ENCODE assay signal across 9 cellular contexts in the genomic region with DNA sequence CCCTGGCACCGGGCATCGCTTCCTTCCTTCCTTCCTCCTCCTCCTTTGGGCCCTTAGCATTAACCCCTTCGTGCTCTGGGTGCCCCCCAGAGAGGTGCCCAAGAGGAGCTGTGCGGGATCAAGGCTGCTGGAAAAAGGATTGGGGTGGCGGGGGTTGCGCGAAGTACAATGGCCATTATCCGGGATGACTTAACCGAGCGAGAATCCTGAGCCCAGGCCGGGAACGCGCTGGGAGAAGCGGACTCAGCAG. TPM values are rescaled to one million over a fixed set of nuclear protein-coding genes. Genes with fewer than 3 reads are reported as not detected.
A peak's percentile ranks its signal among the peaks of the same experiment; 100 is the strongest.
DNase-seq lines count a peak whose midpoint lies in the region; ATAC-seq and TF ChIP-seq lines count a peak whose summit lies in the region.
"Had no signal": no experiment of that assay in that cellular context is flagged by ENCODE, and none has a peak within 500 bp of the region (broad histone marks: within the 10 kb centered on the region; RNA-seq: fewer than 3 reads in every experiment).

No MANE protein-coding gene starts in this region.

- no peak overlapping the region for H3K27ac Mint-ChIP-seq in neural progenitor cell

- H3K4me1 Mint-ChIP-seq in neural progenitor cell = peaks cover 52% of the 10 kb centered on the region

- TF ChIP-seq CTCF in AG09309 (IDR thresholded peaks at IDR 0.05; ENCODE audit: control insufficient read depth, insufficient read depth, low read depth, low read length, missing control alignments) = no peak
- no peak for TF ChIP-seq CTCF in HFF-Myc (IDR thresholded peaks at IDR 0.05; ENCODE audit: low read depth, low read length, missing control alignments)
- TF ChIP-seq CTCF in neural progenitor cell (IDR thresholded peaks at IDR 0.05) = no peak

- H3K36me3 Mint-ChIP-seq in neural progenitor cell = peaks cover 16% of the 10 kb centered on the region

- H3K36me3 ChIP-seq in duodenal mucosa (ENCODE audit: control insufficient read depth in 1 of 2, insufficient read depth in 2 of 2, low read length in 2 of 2) = peaks cover 2% of the 10 kb centered on the region in 2 donors
- H3K36me3 ChIP-seq in neural progenitor cell = no peaks in the 10 kb centered on the region

- peak overlapping the region; percentile 74 for H2AFZ ChIP-seq in neural progenitor cell (replicated peaks)

- H3K9ac ChIP-seq in duodenal mucosa (ENCODE audit: low read depth in 1 of 2, low read length in 2 of 2) = no peak overlapping the region
- H3K9ac ChIP-seq in neural progenitor cell = no peak overlapping the region

- DNase-seq in AG09309 (ENCODE audit: low read depth) = no peak
- DNase-seq in HFF-Myc (ENCODE audit: extremely low read depth, low read depth) = no peak
- DNase-seq in neural progenitor cell (ENCODE audit: low spot score) = no peak
- DNase-seq in NOMO-1 (lab: John Stamatoyannopoulos, UW; ENCODE audit: unreplicated experiment in 2 of 2) = no peak
- DNase-seq in NCI-H1092 (lab: John Stamatoyannopoulos, UW) = no peak
- DNase-seq in SK-N-DZ (ENCODE audit: low spot score) = no peak

- H3F3A ChIP-seq in neural progenitor cell (ENCODE audit: low read depth) = peaks cover 52% of the 10 kb centered on the region

- H3K4me3 ChIP-seq in AG09309 (ENCODE audit: control insufficient read depth, low read depth, low read length) = peak overlapping the region; percentile 28
- H3K4me3 ChIP-seq in HFF-Myc (replicated peaks; ENCODE audit: low read depth, low read length) = peak overlapping the region; percentile 18; the same call in 1 of the 2 replicates
- peak overlapping the region; percentile 50 to 53 for H3K4me3 ChIP-seq in duodenal mucosa (ENCODE audit: low read depth in 1 of 2, low read length in 2 of 2)
- H3K4me3 ChIP-seq in neural progenitor cell = peak overlapping the region; percentile 45

- H3K79me2 ChIP-seq in neural progenitor cell (ENCODE audit: low read depth) = no peaks in the 10 kb centered on the region

- no peak for ATAC-seq in GM18517 (IDR thresholded peaks at IDR 0.05; ENCODE audit: unreplicated experiment)

- H3K9me3 ChIP-seq in duodenal mucosa (ENCODE audit: control insufficient read depth in 1 of 2, low read length in 2 of 2) (no peaks in the 10 kb centered on the region), neural progenitor cell (ENCODE audit: low read depth) (no peaks in the 10 kb centered on the region)

- no peak overlapping the region for H3K27ac ChIP-seq in duodenal mucosa (ENCODE audit: low read depth, low read length)
- H3K27ac ChIP-seq in neural progenitor cell = no peak overlapping the region

- peaks cover 81% of the 10 kb centered on the region for H3K27me3 Mint-ChIP-seq in neural progenitor cell (ENCODE audit: insufficient read depth, low read depth)

- H3K9me3 Mint-ChIP-seq in neural progenitor cell = peaks cover 2% of the 10 kb centered on the region

- H3K4me1 ChIP-seq in duodenal mucosa (ENCODE audit: control insufficient read depth in 1 of 2, insufficient read depth in 2 of 2, low read length in 2 of 2) (peaks cover 35 to 48% of the 10 kb centered on the region in 2 donors), neural progenitor cell (peaks cover 40% of the 10 kb centered on the region)

- H3K4me2 ChIP-seq in neural progenitor cell = peak overlapping the region; percentile 82

- peaks cover 37% of the 10 kb centered on the region for H4K20me1 ChIP-seq in neural progenitor cell (ENCODE audit: low read depth)

- H3K27me3 ChIP-seq in duodenal mucosa (ENCODE audit: control insufficient read depth in 1 of 2, insufficient read depth in 2 of 2, low read length in 2 of 2) = peaks cover 62 to 69% of the 10 kb centered on the region in 2 donors
- peaks cover 90% of the 10 kb centered on the region for H3K27me3 ChIP-seq in neural progenitor cell

- peak overlapping the region; percentile 81 for H3K4me3 Mint-ChIP-seq in neural progenitor cell

RNA-seq across cellular contexts. Expression of a gene that starts 2.8 kb away (rescaled TPM):
- total RNA-seq in neural progenitor cell (ENCODE audit: low replicate concordance) = 0.03 TPM in 1 of 2 replicates, not detected in the other
- polyA plus RNA-seq in SK-N-DZ (2014; cell fraction: cytosol; rRNA removed) = 0.21 TPM in 1 of 2 replicates, not detected in the other
- 0.47 and 1.3 TPM in 2 replicates for polyA plus RNA-seq in SK-N-DZ (2014; cell fraction: nucleus; rRNA removed)
- total RNA-seq: Daoy had no signal

RNA-seq across cellular contexts. Expression of a gene that starts 18.9 kb away (rescaled TPM):
- 32.7 and 69.5 TPM in 2 replicates for total RNA-seq in neural progenitor cell (ENCODE audit: low replicate concordance)
- 39.9 and 61.0 TPM in 2 replicates for polyA plus RNA-seq in SK-N-DZ (2014; cell fraction: cytosol; rRNA removed)
- polyA plus RNA-seq in SK-N-DZ (2014; cell fraction: nucleus; rRNA removed) = 254 and 255 TPM in 2 replicates

RNA-seq across cellular contexts. Expression of a gene that starts 22.0 kb away (rescaled TPM):
- total RNA-seq in neural progenitor cell (ENCODE audit: low replicate concordance) = 5.3 and 6.0 TPM in 2 replicates
- polyA plus RNA-seq in SK-N-DZ (2014; cell fraction: cytosol; rRNA removed) = 14.2 and 19.6 TPM in 2 replicates
- 14.3 and 15.4 TPM in 2 replicates for polyA plus RNA-seq in SK-N-DZ (2014; cell fraction: nucleus; rRNA removed)

RNA-seq across cellular contexts. Expression of a gene that starts 31.2 kb away (rescaled TPM):
- total RNA-seq in neural progenitor cell (ENCODE audit: low replicate concordance) = 19.0 and 31.3 TPM in 2 replicates
- 19.0 and 23.0 TPM in 2 replicates for polyA plus RNA-seq in SK-N-DZ (2014; cell fraction: cytosol; rRNA removed)
- 28.8 and 36.1 TPM in 2 replicates for polyA plus RNA-seq in SK-N-DZ (2014; cell fraction: nucleus; rRNA removed)

RNA-seq across cellular contexts. Expression of a gene that starts 39.4 kb away (rescaled TPM):
- 2,741 and 4,208 TPM in 2 replicates for total RNA-seq in neural progenitor cell (ENCODE audit: low replicate concordance)
- polyA plus RNA-seq in SK-N-DZ (2014; cell fraction: cytosol; rRNA removed) = 4,089 and 4,487 TPM in 2 replicates
- 1,364 and 1,619 TPM in 2 replicates for polyA plus RNA-seq in SK-N-DZ (2014; cell fraction: nucleus; rRNA removed)
